Comparison of ENCODE assay signal across 30 cellular contexts in the genomic region with DNA sequence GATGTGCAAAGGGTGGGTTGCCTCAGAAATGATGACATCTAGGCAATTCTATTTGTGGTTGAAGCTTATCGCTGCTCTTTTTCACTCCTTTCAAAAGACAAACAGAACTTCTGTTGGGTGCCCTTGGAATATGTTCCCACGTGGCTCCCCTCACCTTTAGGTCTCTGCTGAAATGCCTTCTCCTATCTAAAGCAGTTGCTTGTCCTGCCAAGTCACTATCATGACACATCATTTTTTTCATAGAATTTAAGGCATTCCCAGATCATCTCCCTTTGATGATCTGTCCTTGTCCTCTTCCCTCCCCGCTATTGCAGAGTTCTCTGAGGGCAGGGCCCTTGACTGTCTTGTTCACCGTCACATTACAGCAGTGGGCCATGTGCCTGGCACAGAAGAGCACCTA.
"Had no signal": no experiment of that assay in that cellular context is flagged by ENCODE, and none has a peak within 500 bp of the region (broad histone marks: within the 10 kb centered on the region; RNA-seq: fewer than 3 reads in every experiment).

No MANE protein-coding gene starts in this region.

- H3K36me3 ChIP-seq: esophagus squamous epithelium, gastroesophageal sphincter had no signal

- H3K27ac ChIP-seq: brain microvascular endothelial cell, coronary artery, esophagus squamous epithelium, gastroesophageal sphincter, heart right ventricle had no signal

- ATAC-seq: activated CD4-positive, alpha-beta T cell treated with anti-CD3 and anti-CD28 coated beads for 36 hours; activated CD8-positive, alpha-beta memory T cell treated with anti-CD3 and anti-CD28 coated beads, Interleukin-2, amount 10 ng/mL, durations not matched to agents 7 days and 5 days; activated CD8-positive, alpha-beta T cell treated with anti-CD3 and anti-CD28 coated beads, Interleukin-2, amount 10 ng/mL, durations not matched to agents 7 days and 5 days; activated naive CD4-positive, alpha-beta T cell treated with anti-CD3 and anti-CD28 coated beads, Interleukin-2, amount 50 U/mL, for 72 hours; gastroesophageal sphincter; heart right ventricle had no signal

- H3K4me1 ChIP-seq: esophagus squamous epithelium, gastroesophageal sphincter, heart right ventricle had no signal

- DNase-seq: activated CD4-positive, alpha-beta memory T cell treated with anti-CD3 and anti-CD28 coated beads for 36 hours; activated CD4-positive, alpha-beta T cell treated with anti-CD3 and anti-CD28 coated beads for 36 hours; activated CD4-positive, alpha-beta T cell treated with anti-CD3 and anti-CD28 coated beads, Interleukin-2, amount 10 ng/mL, durations not matched to agents 24 days and 14 days; activated CD4-positive, CD25-positive, alpha-beta regulatory T cell; activated CD4-positive, CD25-positive, alpha-beta regulatory T cell treated with anti-CD3 and anti-CD28 coated beads, Interleukin-2, amount 50 U/mL, for 72 hours; activated CD8-positive, alpha-beta memory T cell treated with anti-CD3 and anti-CD28 coated beads, Interleukin-2, amount 10 ng/mL, durations not matched to agents 7 days and 5 days; activated CD8-positive, alpha-beta memory T cell treated with anti-CD3 and anti-CD28 coated beads, Interleukin-2, amount 50 U/mL, for 4 hours; activated CD8-positive, alpha-beta T cell treated with anti-CD3 and anti-CD28 coated beads, Interleukin-2, amount 10 ng/mL, durations not matched to agents 7 days and 5 days; activated gamma-delta T cell; activated naive CD4-positive, alpha-beta T cell; activated naive CD4-positive, alpha-beta T cell treated with anti-CD3 and anti-CD28 coated beads, Interleukin-2, amount 10 ng/mL, durations not matched to agents 7 days and 5 days; activated naive CD8-positive, alpha-beta T cell treated with anti-CD3 and anti-CD28 coated beads, Interleukin-2, amount 10 ng/mL, durations not matched to agents 7 days and 5 days; activated T-cell treated with anti-CD3 and anti-CD28 coated beads, Interleukin-2, amount 50 U/mL, for 1 hour; activated T-cell treated with anti-CD3 and anti-CD28 coated beads, Interleukin-2, amount 50 U/mL, for 48 hours; amniotic stem cell; anterior cingulate cortex; brain microvascular endothelial cell; dorsolateral prefrontal cortex; effector memory CD4-positive, alpha-beta T cell; endodermal cell; erythroblast; esophagus squamous epithelium; foreskin melanocyte; heart right ventricle; T-helper 2 cell had no signal

- FAIRE-seq: astrocyte, bronchial epithelial cell had no signal

- H3K27me3 ChIP-seq: brain microvascular endothelial cell, dorsolateral prefrontal cortex, gastroesophageal sphincter had no signal

- H3K9me3 ChIP-seq: esophagus squamous epithelium, gastroesophageal sphincter had no signal

- H3K4me3 ChIP-seq: coronary artery, dorsolateral prefrontal cortex, esophagus squamous epithelium, gastroesophageal sphincter, heart right ventricle had no signal
